ENCODE assay signal across 11 cellular contexts in the genomic region with DNA sequence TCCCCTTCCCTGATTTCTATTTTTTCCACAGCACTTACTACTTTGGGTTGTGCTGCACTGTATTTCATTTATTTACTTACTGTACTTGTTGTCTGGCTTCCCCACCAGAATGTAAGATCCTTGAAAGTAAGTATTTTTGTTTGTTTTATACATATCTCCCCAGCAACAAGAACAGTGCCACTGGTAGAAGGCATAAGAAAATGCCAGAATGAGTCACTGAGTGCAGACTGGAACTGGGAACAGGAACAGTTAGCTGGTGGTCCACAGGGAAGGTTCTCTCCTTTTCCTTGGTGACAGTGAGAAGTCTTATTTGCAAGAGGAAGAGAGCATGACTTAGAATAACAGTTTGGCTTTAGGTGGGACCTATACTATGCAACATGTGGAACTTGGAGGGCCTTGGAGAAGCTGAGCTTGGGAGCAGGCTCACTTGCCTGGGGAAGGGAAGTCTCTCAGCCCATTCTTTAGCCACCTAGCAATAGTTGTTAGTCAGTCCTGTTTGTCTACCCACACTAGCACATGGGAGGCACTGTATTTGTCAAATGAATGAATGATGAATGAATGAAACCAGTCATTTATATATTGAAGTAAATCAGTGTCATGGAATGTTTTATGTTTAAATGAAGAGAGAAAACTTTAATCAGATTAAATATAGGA.
DNase-seq lines count a peak whose midpoint lies in the region; ATAC-seq, FAIRE-seq and TF ChIP-seq lines count a peak whose summit lies in the region.
"Had no signal": no experiment of that assay in that cellular context is flagged by ENCODE, and none has a peak within 500 bp of the region (broad histone marks: within the 10 kb centered on the region; RNA-seq: fewer than 3 reads in every experiment).

No MANE protein-coding gene starts in this region.

- intact Hi-C loops in colonic mucosa (cut with DNase I), result no loop called here

- no peak for TF ChIP-seq CTCF in cardiac muscle cell (IDR thresholded peaks at IDR 0.05; ENCODE audit: low read depth, low read length)
- TF ChIP-seq CTCF in right atrium auricular region (IDR thresholded peaks at IDR 0.05), result no peak
- no peak for TF ChIP-seq CTCF in bronchial epithelial cell (IDR thresholded peaks at IDR 0.05; ENCODE audit: insufficient read depth, low read length, severe bottlenecking)
- no peak for TF ChIP-seq CTCF in colonic mucosa (IDR thresholded peaks at IDR 0.05)

- H3K27ac ChIP-seq in cardiac muscle cell (peak overlapping the region; percentile 8), right atrium auricular region (no peak overlapping the region), colonic mucosa (no peak overlapping the region)
- H3K27ac ChIP-seq: heart right ventricle had no signal

- H3K27me3 ChIP-seq in cardiac muscle cell (no peaks in the 10 kb centered on the region), right atrium auricular region (no peaks in the 10 kb centered on the region), bronchial epithelial cell (ENCODE audit: control insufficient read depth, insufficient read depth, low read length) (no peaks in the 10 kb centered on the region), HAP-1 (ENCODE audit: low read depth) (no peaks in the 10 kb centered on the region), colonic mucosa (no peaks in the 10 kb centered on the region)
- H3K27me3 ChIP-seq: heart right ventricle had no signal

- ATAC-seq in HG03066 (IDR thresholded peaks at IDR 0.05; ENCODE audit: low read depth, unreplicated experiment) (peak; percentile 37), esophagus mucosa (no peak), GM21381 (IDR thresholded peaks at IDR 0.05; ENCODE audit: unreplicated experiment) (no peak)
- ATAC-seq: heart right ventricle had no signal

- no peaks in the 10 kb centered on the region for H3K4me1 ChIP-seq in cardiac muscle cell (ENCODE audit: low read depth)
- no peaks in the 10 kb centered on the region for H3K4me1 ChIP-seq in right atrium auricular region
- H3K4me1 ChIP-seq in HAP-1, result no peaks in the 10 kb centered on the region
- H3K4me1 ChIP-seq in colonic mucosa, result no peaks in the 10 kb centered on the region
- H3K4me1 ChIP-seq: heart right ventricle had no signal

- DNase-seq in cardiac muscle cell (ENCODE audit: low read depth in 1 of 2, low spot score in 1 of 2) (peak in 1 of 2 donors; percentile 65), right atrium auricular region (ENCODE audit: low spot score) (no peak), bronchial epithelial cell (ENCODE audit: low read depth) (peak; percentile 76), HAP-1 (ENCODE audit: low spot score in 2 of 2) (no peak), colonic mucosa (no peak)
- DNase-seq: heart right ventricle, NCI-H526 treated with DMSO at 0.1 percent for 48 hours had no signal

- H3K4me3 ChIP-seq in cardiac muscle cell (no peak overlapping the region), right atrium auricular region (no peak overlapping the region), bronchial epithelial cell (ENCODE audit: low read depth, low read length) (no peak overlapping the region), HAP-1 (no peak overlapping the region), colonic mucosa (no peak overlapping the region)
- H3K4me3 ChIP-seq: heart right ventricle had no signal

- FAIRE-seq in bronchial epithelial cell (lab: Jason Lieb, UNC), result no peak
- FAIRE-seq: D721Med had no signal

- H3K9me3 ChIP-seq in cardiac muscle cell (ENCODE audit: low read depth) (no peaks in the 10 kb centered on the region), right atrium auricular region (no peaks in the 10 kb centered on the region), HAP-1 (no peaks in the 10 kb centered on the region), colonic mucosa (no peaks in the 10 kb centered on the region)

- H3K9ac ChIP-seq in colonic mucosa (ENCODE audit: low read depth in 2 of 2, low read length in 2 of 2), result no peak overlapping the region

- H3K36me3 ChIP-seq in cardiac muscle cell (no peaks in the 10 kb centered on the region), right atrium auricular region (no peaks in the 10 kb centered on the region), bronchial epithelial cell (ENCODE audit: control insufficient read depth, insufficient read depth, low read length) (no peaks in the 10 kb centered on the region), HAP-1 (replicated peaks) (no peaks in the 10 kb centered on the region), colonic mucosa (no peaks in the 10 kb centered on the region)
- H3K36me3 ChIP-seq: heart right ventricle had no signal

- in situ Hi-C loops in HAP-1 (cut with MboI; ENCODE audit: low sequenced_read_pairs), result no loop called here
